ENCODE assay signal across 12 cellular contexts in genomic region chr2:197200056-197200455, GRCh38.
DNase-seq lines count a peak whose midpoint lies in the region; ATAC-seq, FAIRE-seq and TF ChIP-seq lines count a peak whose summit lies in the region.
"Had no signal": no experiment of that assay in that cellular context is flagged by ENCODE, and none has a peak within 500 bp of the region (broad histone marks: within the 10 kb centered on the region; RNA-seq: fewer than 3 reads in every experiment).

No MANE protein-coding gene starts in this region.

- peaks cover 85% of the 10 kb centered on the region for H3K4me1 Mint-ChIP-seq in activated CD4-positive, alpha-beta memory T cell treated with anti-CD3 and anti-CD28 coated beads, Interleukin-2, amount 10 ng/mL, durations not matched to agents 7 days and 5 days
- H3K4me1 Mint-ChIP-seq in naive B cell: peaks cover 73 to 90% (median 75%) of the 10 kb centered on the region in 3 donors
- peaks cover 9% of the 10 kb centered on the region for H3K4me1 Mint-ChIP-seq in HFFc6 (ENCODE audit: low read depth)

- peaks cover 27 to 71% (median 42%) of the 10 kb centered on the region in 10 experiments for H3K4me1 ChIP-seq in BLaER1 treated with 17β-estradiol and CSF1 and Interleukin-3, amounts not matched to agents 10 nM and 100 nM
- H3K4me1 ChIP-seq in foreskin keratinocyte (no peaks in the 10 kb centered on the region), GM23248 (ENCODE audit: insufficient read depth) (peaks cover 8% of the 10 kb centered on the region), neuronal stem cell (ENCODE audit: control insufficient read depth in 2 of 2, insufficient read depth in 1 of 2, low read depth in 1 of 2, low read length in 2 of 2) (peaks cover 0 to 2% of the 10 kb centered on the region in 2 donors)

- H3K4ac ChIP-seq in neuronal stem cell (ENCODE audit: low read length): no peak overlapping the region

- no peak overlapping the region for H3K9ac ChIP-seq in BLaER1 treated with 17β-estradiol and CSF1 and Interleukin-3, amounts not matched to agents 10 nM and 100 nM
- H3K9ac ChIP-seq in GM23248 (no peak overlapping the region), neuronal stem cell (ENCODE audit: low read depth, low read length, poor library complexity) (no peak overlapping the region)

- H3K4me2 ChIP-seq in BLaER1 treated with 17β-estradiol and CSF1 and Interleukin-3, amounts not matched to agents 10 nM and 100 nM: peak overlapping the region; percentile 73 to 87 (median 78)
- no peak overlapping the region for H3K4me2 ChIP-seq in GM23248 (ENCODE audit: unreplicated experiment)
- H3K4me2 ChIP-seq in neuronal stem cell (ENCODE audit: insufficient read depth, low read length, poor library complexity, severe bottlenecking): no peak overlapping the region

- TF ChIP-seq POLR2A in GM12892 (IDR thresholded peaks at IDR 0.05; ENCODE audit: low read depth, low read length): no peak

- H3K27ac Mint-ChIP-seq in activated CD4-positive, alpha-beta memory T cell treated with anti-CD3 and anti-CD28 coated beads, Interleukin-2, amount 10 ng/mL, durations not matched to agents 7 days and 5 days: peak overlapping the region; percentile 96
- H3K27ac Mint-ChIP-seq in naive B cell (peak overlapping the region in 5 of 6 donors; percentile 93 to 98 (median 95)), HFFc6 (no peak overlapping the region)

- no peak overlapping the region for H2AK5ac ChIP-seq in neuronal stem cell (ENCODE audit: low read depth, low read length)

- H3K27me3 Mint-ChIP-seq in activated CD4-positive, alpha-beta memory T cell treated with anti-CD3 and anti-CD28 coated beads, Interleukin-2, amount 10 ng/mL, durations not matched to agents 7 days and 5 days: no peaks in the 10 kb centered on the region
- no peaks in the 10 kb centered on the region for H3K27me3 Mint-ChIP-seq in naive B cell
- H3K27me3 Mint-ChIP-seq in HFFc6 (ENCODE audit: insufficient read depth): peaks cover 1% of the 10 kb centered on the region

- no peaks in the 10 kb centered on the region for H3F3A ChIP-seq in GM23248 (ENCODE audit: insufficient read depth)

- peaks cover 3% of the 10 kb centered on the region for H3K9me3 Mint-ChIP-seq in activated CD4-positive, alpha-beta memory T cell treated with anti-CD3 and anti-CD28 coated beads, Interleukin-2, amount 10 ng/mL, durations not matched to agents 7 days and 5 days
- H3K9me3 Mint-ChIP-seq in naive B cell (no peaks in the 10 kb centered on the region), HFFc6 (no peaks in the 10 kb centered on the region)

- in situ Hi-C loops in GM23248 (cut with MboI): loop anchor here (10.0 kb wide), 1 partner anchor 95 kb away; no protein-coding TSS in a partner anchor

- CTCF ChIA-PET in activated CD4-positive, alpha-beta memory T cell treated with anti-CD3 and anti-CD28 coated beads, Interleukin-2, amount 10 ng/mL, durations not matched to agents 7 days and 5 days (lab: Charles Lee): interaction anchor here (0.6 to 4.1 kb wide), 7 partner anchors 10 to 142 kb away, joined by 3 to 28 read pairs (median 6); partner anchors contain the start of gene ANKRD44

- peaks cover 61% of the 10 kb centered on the region for H3K36me3 Mint-ChIP-seq in activated CD4-positive, alpha-beta memory T cell treated with anti-CD3 and anti-CD28 coated beads, Interleukin-2, amount 10 ng/mL, durations not matched to agents 7 days and 5 days (ENCODE audit: low read depth)
- H3K36me3 Mint-ChIP-seq in naive B cell: peaks cover 15 to 20% of the 10 kb centered on the region in 2 donors
- no peaks in the 10 kb centered on the region for H3K36me3 Mint-ChIP-seq in HFFc6 (ENCODE audit: low read depth)

- no peak for DNase-seq in GM12892 (ENCODE audit: insufficient read length)
- no peak for DNase-seq in activated CD4-positive, alpha-beta memory T cell treated with anti-CD3 and anti-CD28 coated beads, Interleukin-2, amount 10 ng/mL, durations not matched to agents 7 days and 5 days
- no peak for DNase-seq in naive B cell
- no peak for DNase-seq in foreskin keratinocyte
- DNase-seq in GM23248: no peak
- no peak for DNase-seq in HFFc6
- DNase-seq in neuronal stem cell (ENCODE audit: low spot score): no peak
- DNase-seq: caudate nucleus, mammary epithelial cell, posterior cingulate gyrus had no signal

- H3K23ac ChIP-seq in neuronal stem cell (ENCODE audit: low read depth, low read length, poor library complexity): no peak overlapping the region

- H3K36me3 ChIP-seq in BLaER1 treated with 17β-estradiol and CSF1 and Interleukin-3, amounts not matched to agents 10 nM and 100 nM: peaks cover 0 to 24% (median 0%) of the 10 kb centered on the region in 11 experiments; a peak in 4 of 22 replicates
- H3K36me3 ChIP-seq in GM23248 (ENCODE audit: low read depth) (no peaks in the 10 kb centered on the region), neuronal stem cell (replicated peaks in 1 of 2; ENCODE audit: control insufficient read depth in 2 of 2, insufficient read depth in 2 of 2, low read length in 2 of 2) (no peaks in the 10 kb centered on the region)

- no peaks in the 10 kb centered on the region for H3K9me2 ChIP-seq in GM23248 (ENCODE audit: insufficient read depth)

- no peaks in the 10 kb centered on the region for H3K9me3 ChIP-seq in BLaER1 treated with 17β-estradiol and CSF1 and Interleukin-3, amounts not matched to agents 10 nM and 100 nM (replicated peaks in 1 of 11)
- H3K9me3 ChIP-seq in GM23248 (ENCODE audit: low read depth) (no peaks in the 10 kb centered on the region), neuronal stem cell (replicated peaks in 1 of 2; ENCODE audit: control insufficient read depth in 2 of 2, insufficient read depth in 1 of 2, low read depth in 1 of 2, low read length in 2 of 2) (no peaks in the 10 kb centered on the region)

- H3K79me2 ChIP-seq in GM23248 (ENCODE audit: insufficient read depth): no peaks in the 10 kb centered on the region

- no peak overlapping the region for H4K91ac ChIP-seq in neuronal stem cell (ENCODE audit: low read depth, low read length, poor library complexity)

- no peak overlapping the region for H2BK5ac ChIP-seq in neuronal stem cell (ENCODE audit: low read length)

- H3K4me3 Mint-ChIP-seq in activated CD4-positive, alpha-beta memory T cell treated with anti-CD3 and anti-CD28 coated beads, Interleukin-2, amount 10 ng/mL, durations not matched to agents 7 days and 5 days: no peak overlapping the region
- peak overlapping the region in 7 of 8 donors; percentile 40 to 98 (median 83) for H3K4me3 Mint-ChIP-seq in naive B cell
- H3K4me3 Mint-ChIP-seq in HFFc6: no peak overlapping the region

- no peak overlapping the region for H2BK15ac ChIP-seq in neuronal stem cell (ENCODE audit: low read length)

- no peak overlapping the region for H3K14ac ChIP-seq in neuronal stem cell (ENCODE audit: low read length)

- no peak overlapping the region for H2BK120ac ChIP-seq in neuronal stem cell (ENCODE audit: low read depth, low read length)

- H3K27ac ChIP-seq in BLaER1 treated with 17β-estradiol and CSF1 and Interleukin-3, amounts not matched to agents 10 nM and 100 nM: peak overlapping the region in 3 of 11 experiments; percentile 19 to 58 (median 43); a peak in 1 of 22 replicates
- H3K27ac ChIP-seq in foreskin keratinocyte: no peak overlapping the region
- no peak overlapping the region for H3K27ac ChIP-seq in GM23248
- H3K27ac ChIP-seq in neuronal stem cell (replicated peaks; ENCODE audit: low read length): no peak overlapping the region
- H3K27ac ChIP-seq: epithelial cell of prostate had no signal

- FAIRE-seq in GM12892 (lab: Jason Lieb, UNC): peak; percentile 83

- no peaks in the 10 kb centered on the region for H3K79me1 ChIP-seq in neuronal stem cell (ENCODE audit: low read depth, low read length)

- no peak overlapping the region for H2BK12ac ChIP-seq in neuronal stem cell (ENCODE audit: low read length)

- POLR2A ChIA-PET in activated CD4-positive, alpha-beta memory T cell treated with anti-CD3 and anti-CD28 coated beads, Interleukin-2, amount 10 ng/mL, durations not matched to agents 7 days and 5 days (lab: Charles Lee): interaction anchor here (0.8 to 9.9 kb wide), 5 partner anchors 10 to 109 kb away, joined by 3 to 123 read pairs (median 73); partner anchors contain the start of gene ANKRD44

- peaks cover 0 to 34% (median 0%) of the 10 kb centered on the region in 11 experiments; a peak in 3 of 22 replicates for H4K20me1 ChIP-seq in BLaER1 treated with 17β-estradiol and CSF1 and Interleukin-3, amounts not matched to agents 10 nM and 100 nM
- no peaks in the 10 kb centered on the region for H4K20me1 ChIP-seq in GM23248 (ENCODE audit: insufficient read depth)

- H3K4me3 ChIP-seq in BLaER1 treated with 17β-estradiol and CSF1 and Interleukin-3, amounts not matched to agents 10 nM and 100 nM: no peak overlapping the region
- no peak overlapping the region for H3K4me3 ChIP-seq in GM23248
- H3K4me3 ChIP-seq in neuronal stem cell (ENCODE audit: low read length in 2 of 2): no peak overlapping the region

- no peaks in the 10 kb centered on the region for H3K27me3 ChIP-seq in BLaER1 treated with 17β-estradiol and CSF1 and Interleukin-3, amounts not matched to agents 10 nM and 100 nM
- no peaks in the 10 kb centered on the region for H3K27me3 ChIP-seq in foreskin keratinocyte
- no peaks in the 10 kb centered on the region for H3K27me3 ChIP-seq in GM23248 (replicated peaks; ENCODE audit: insufficient read depth)
- H3K27me3 ChIP-seq in neuronal stem cell (ENCODE audit: control insufficient read depth in 3 of 3, insufficient read depth in 3 of 3, low read depth in 1 of 3, low read length in 3 of 3): no peaks in the 10 kb centered on the region

- no peak overlapping the region for H3K18ac ChIP-seq in neuronal stem cell (ENCODE audit: low read length)

- H4K8ac ChIP-seq in neuronal stem cell (ENCODE audit: low read depth, low read length): no peak overlapping the region

- TF ChIP-seq CTCF in foreskin keratinocyte (conservative IDR thresholded peaks at IDR 0.05) (no peak), HFFc6 (IDR thresholded peaks at IDR 0.05) (no peak)

- H2AFZ ChIP-seq in GM23248: no peak overlapping the region
- H2AFZ ChIP-seq in neuronal stem cell (ENCODE audit: low read length): no peak overlapping the region

- ATAC-seq in naive B cell (ENCODE audit: low read depth in 2 of 2) (no peak), foreskin keratinocyte (no peak)

Comparison
In these comparisons a context has a peak if more than half of its experiments do, and no peak if none do; other contexts are left out.
1. H3K4me2 ChIP-seq: peak in BLaER1 treated with 17β-estradiol and CSF1 and Interleukin-3, amounts not matched to agents 10 nM and 100 nM (11 of 11); none in GM23248 (single experiment) and neuronal stem cell (single experiment).
2. H3K4me3 Mint-ChIP-seq: peak in naive B cell (7 of 8); none in activated CD4-positive, alpha-beta memory T cell treated with anti-CD3 and anti-CD28 coated beads, Interleukin-2, amount 10 ng/mL, durations not matched to agents 7 days and 5 days (single experiment) and HFFc6 (single experiment).